29 cellular contexts compared by ENCODE assay signal in genomic region chr6:128759901-128760300, GRCh38.
"Had no signal": no experiment of that assay in that cellular context is flagged by ENCODE, and none has a peak within 500 bp of the region (broad histone marks: within the 10 kb centered on the region; RNA-seq: fewer than 3 reads in every experiment).

No MANE protein-coding gene starts in this region.

- H3K4me1 Mint-ChIP-seq: activated CD4-positive, alpha-beta memory T cell treated with anti-CD3 and anti-CD28 coated beads, Interleukin-2, amount 10 ng/mL, durations not matched to agents 7 days and 5 days; activated CD4-positive, alpha-beta T cell treated with anti-CD3 and anti-CD28 coated beads, Interleukin-2, amount 10 ng/mL, durations not matched to agents 7 days and 5 days; activated naive CD4-positive, alpha-beta T cell treated with anti-CD3 and anti-CD28 coated beads, Interleukin-2, amount 10 ng/mL, durations not matched to agents 7 days and 5 days; activated naive CD8-positive, alpha-beta T cell treated with anti-CD3 and anti-CD28 coated beads, Interleukin-2, amount 10 ng/mL, durations not matched to agents 7 days and 5 days; brain; central memory CD8-positive, alpha-beta T cell had no signal

- H3K9me3 Mint-ChIP-seq: activated CD4-positive, alpha-beta memory T cell treated with anti-CD3 and anti-CD28 coated beads, Interleukin-2, amount 10 ng/mL, durations not matched to agents 7 days and 5 days; activated CD4-positive, alpha-beta T cell treated with anti-CD3 and anti-CD28 coated beads, Interleukin-2, amount 10 ng/mL, durations not matched to agents 7 days and 5 days; activated naive CD4-positive, alpha-beta T cell treated with anti-CD3 and anti-CD28 coated beads, Interleukin-2, amount 10 ng/mL, durations not matched to agents 7 days and 5 days; activated naive CD4-positive, alpha-beta T cell treated with anti-CD3 and anti-CD28 coated beads, Interleukin-2, amount 50 U/mL, for 72 hours; activated T-cell treated with anti-CD3 and anti-CD28 coated beads, Interleukin-2, amount 50 U/mL, for 24 hours; activated T-cell treated with anti-CD3 and anti-CD28 coated beads, Interleukin-2, amount 50 U/mL, for 72 hours; brain; central memory CD8-positive, alpha-beta T cell had no signal

- ATAC-seq: activated naive CD4-positive, alpha-beta T cell treated with anti-CD3 and anti-CD28 coated beads, Interleukin-2, amount 50 U/mL, for 72 hours; activated T-cell treated with anti-CD3 and anti-CD28 coated beads, Interleukin-2, amount 50 U/mL, for 72 hours; effector memory CD8-positive, alpha-beta T cell; foreskin keratinocyte; gastrocnemius medialis had no signal

- H3K27ac ChIP-seq: ascending aorta, esophagus muscularis mucosa, foreskin keratinocyte, gastrocnemius medialis had no signal

- H3K36me3 ChIP-seq: ascending aorta, esophagus muscularis mucosa, gastrocnemius medialis had no signal

- DNase-seq: activated CD4-positive, alpha-beta memory T cell treated with anti-CD3 and anti-CD28 coated beads, Interleukin-2, amount 10 ng/mL, durations not matched to agents 7 days and 5 days; activated CD4-positive, alpha-beta T cell treated with anti-CD3 and anti-CD28 coated beads for 1 hour; activated CD4-positive, alpha-beta T cell treated with anti-CD3 and anti-CD28 coated beads for 4 hours; activated CD4-positive, alpha-beta T cell treated with anti-CD3 and anti-CD28 coated beads, Interleukin-2, amount 10 ng/mL, durations not matched to agents 7 days and 5 days; activated CD4-positive, alpha-beta T cell treated with anti-CD3 and anti-CD28 coated beads, Interleukin-2, amount 50 U/mL, for 4 hours; activated CD4-positive, CD25-positive, alpha-beta regulatory T cell; activated CD8-positive, alpha-beta memory T cell treated with anti-CD3 and anti-CD28 coated beads, Interleukin-2, amount 50 U/mL, for 48 hours; activated gamma-delta T cell; activated naive CD4-positive, alpha-beta T cell; activated naive CD4-positive, alpha-beta T cell treated with anti-CD3 and anti-CD28 coated beads, Interleukin-2, amount 10 ng/mL, durations not matched to agents 7 days and 5 days; activated naive CD8-positive, alpha-beta T cell treated with anti-CD3 and anti-CD28 coated beads, Interleukin-2, amount 10 ng/mL, durations not matched to agents 7 days and 5 days; activated T-cell treated with anti-CD3 and anti-CD28 coated beads for 4 hours; activated T-cell treated with anti-CD3 and anti-CD28 coated beads, Interleukin-2, amount 50 U/mL, for 24 hours; activated T-cell treated with anti-CD3 and anti-CD28 coated beads, Interleukin-2, amount 50 U/mL, for 72 hours; cortex of kidney; dermis blood vessel endothelial cell; effector CD4-positive, alpha-beta T cell; effector memory CD8-positive, alpha-beta T cell; erythroblast; foreskin keratinocyte; gastrocnemius medialis; glutamatergic neuron; T-helper 2 cell had no signal

- H3K4me1 ChIP-seq: ascending aorta, gastrocnemius medialis had no signal

- FAIRE-seq: colon had no signal

- H3K4me3 Mint-ChIP-seq: activated CD4-positive, alpha-beta memory T cell treated with anti-CD3 and anti-CD28 coated beads, Interleukin-2, amount 10 ng/mL, durations not matched to agents 7 days and 5 days; activated CD4-positive, alpha-beta T cell treated with anti-CD3 and anti-CD28 coated beads, Interleukin-2, amount 10 ng/mL, durations not matched to agents 7 days and 5 days; activated naive CD4-positive, alpha-beta T cell treated with anti-CD3 and anti-CD28 coated beads, Interleukin-2, amount 10 ng/mL, durations not matched to agents 7 days and 5 days; activated naive CD8-positive, alpha-beta T cell treated with anti-CD3 and anti-CD28 coated beads, Interleukin-2, amount 10 ng/mL, durations not matched to agents 7 days and 5 days; activated T-cell treated with anti-CD3 and anti-CD28 coated beads, Interleukin-2, amount 50 U/mL, for 24 hours; activated T-cell treated with anti-CD3 and anti-CD28 coated beads, Interleukin-2, amount 50 U/mL, for 72 hours; brain; central memory CD8-positive, alpha-beta T cell; effector memory CD8-positive, alpha-beta T cell had no signal

- H3K9me3 ChIP-seq: ascending aorta, esophagus muscularis mucosa, gastrocnemius medialis had no signal

- H3K36me3 Mint-ChIP-seq: activated naive CD4-positive, alpha-beta T cell treated with anti-CD3 and anti-CD28 coated beads, Interleukin-2, amount 10 ng/mL, durations not matched to agents 7 days and 5 days; activated naive CD4-positive, alpha-beta T cell treated with anti-CD3 and anti-CD28 coated beads, Interleukin-2, amount 50 U/mL, for 72 hours; activated naive CD8-positive, alpha-beta T cell treated with anti-CD3 and anti-CD28 coated beads, Interleukin-2, amount 10 ng/mL, durations not matched to agents 7 days and 5 days; brain had no signal

- H3K4me3 ChIP-seq: ascending aorta, esophagus muscularis mucosa, gastrocnemius medialis had no signal

- H3K27me3 ChIP-seq: ascending aorta, esophagus muscularis mucosa, foreskin keratinocyte, gastrocnemius medialis had no signal

- H3K27ac Mint-ChIP-seq: activated CD4-positive, alpha-beta memory T cell treated with anti-CD3 and anti-CD28 coated beads, Interleukin-2, amount 10 ng/mL, durations not matched to agents 7 days and 5 days; activated CD4-positive, alpha-beta T cell treated with anti-CD3 and anti-CD28 coated beads, Interleukin-2, amount 10 ng/mL, durations not matched to agents 7 days and 5 days; activated naive CD4-positive, alpha-beta T cell treated with anti-CD3 and anti-CD28 coated beads, Interleukin-2, amount 10 ng/mL, durations not matched to agents 7 days and 5 days; activated naive CD4-positive, alpha-beta T cell treated with anti-CD3 and anti-CD28 coated beads, Interleukin-2, amount 50 U/mL, for 72 hours; activated naive CD8-positive, alpha-beta T cell treated with anti-CD3 and anti-CD28 coated beads, Interleukin-2, amount 10 ng/mL, durations not matched to agents 7 days and 5 days; activated T-cell treated with anti-CD3 and anti-CD28 coated beads, Interleukin-2, amount 50 U/mL, for 24 hours; activated T-cell treated with anti-CD3 and anti-CD28 coated beads, Interleukin-2, amount 50 U/mL, for 72 hours; brain; effector memory CD8-positive, alpha-beta T cell had no signal
